In the genomic region with DNA sequence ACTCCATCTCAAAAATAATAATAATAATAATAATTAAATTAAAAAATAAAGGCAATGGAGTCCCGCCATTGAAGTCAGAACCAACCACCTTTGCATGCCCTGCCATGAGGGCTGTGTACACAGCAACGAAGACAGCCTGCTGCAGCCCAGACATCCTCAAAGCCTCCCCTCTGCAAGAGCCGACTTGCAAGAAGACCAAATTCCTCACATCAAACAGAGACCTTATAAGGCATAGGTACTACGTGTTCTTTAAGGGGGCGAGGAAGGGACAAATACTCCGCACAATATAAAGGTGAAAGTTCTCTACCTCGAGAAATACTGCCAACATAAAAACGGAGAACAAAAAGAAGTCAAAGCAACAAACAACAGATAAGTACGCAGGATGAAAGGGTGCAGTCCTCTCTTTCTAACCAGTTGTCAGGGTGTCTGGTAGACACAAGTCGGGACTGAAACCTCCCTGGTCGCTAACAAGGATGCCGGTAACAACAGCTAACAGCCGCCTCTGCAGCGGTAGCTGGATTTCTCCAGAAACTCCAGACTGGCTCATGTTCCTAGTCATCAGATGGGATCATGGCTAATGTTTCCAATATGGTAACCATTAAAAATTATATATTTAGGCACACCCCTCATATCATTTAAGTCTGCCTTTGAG, we compare ENCODE assay signal across 31 cellular contexts. TPM values are rescaled to one million over a fixed set of nuclear protein-coding genes. Genes with fewer than 3 reads are reported as not detected.
DNase-seq lines count a peak whose midpoint lies in the region; ATAC-seq, FAIRE-seq and TF ChIP-seq lines count a peak whose summit lies in the region.
"Had no signal": no experiment of that assay in that cellular context is flagged by ENCODE, and none has a peak within 500 bp of the region (broad histone marks: within the 10 kb centered on the region; RNA-seq: fewer than 3 reads in every experiment).

No MANE protein-coding gene starts in this region.

- POLR2A ChIA-PET in HepG2 (lab: Yijun Ruan, JAX): no interaction called here

- peaks cover 60% of the 10 kb centered on the region for H3K4me1 ChIP-seq in HUES6 (ENCODE audit: control insufficient read depth, insufficient read depth, low read length)
- peaks cover 30% of the 10 kb centered on the region for H3K4me1 ChIP-seq in HepG2 (ENCODE audit: insufficient read depth, low read length)
- H3K4me1 ChIP-seq: BLaER1 had no signal

- 86% methylated on average over 14 of the region's 14 CpGs for WGBS in HepG2 (ENCODE audit: low lambda C conversion rate)

- DNase-seq in mesothelial cell of epicardium (ENCODE audit: low spot score in 2 of 2, unreplicated experiment in 2 of 2): no peak
- no peak for DNase-seq in type B pancreatic cell (ENCODE audit: extremely low spot score, unreplicated experiment)
- no peak for DNase-seq in HepG2 (ENCODE audit: low spot score)
- DNase-seq in NOMO-1 (lab: John Stamatoyannopoulos, UW; ENCODE audit: unreplicated experiment in 2 of 2): no peak
- DNase-seq in natural killer cell: no peak
- DNase-seq: activated CD4-positive, alpha-beta memory T cell treated with anti-CD3 and anti-CD28 coated beads for 36 hours; activated CD4-positive, CD25-positive, alpha-beta regulatory T cell treated with anti-CD3 and anti-CD28 coated beads, Interleukin-2, amount 50 U/mL, for 72 hours; activated naive CD4-positive, alpha-beta T cell treated with Interleukin-2 at 50 U/mL for 16 hours; activated T-cell treated with anti-CD3 and anti-CD28 coated beads, Interleukin-2, amount 50 U/mL, for 72 hours; cerebellar nuclear complex; dermis blood vessel endothelial cell; DMS 273 treated with DMSO at 0.1 percent for 48 hours; endodermal cell; H7; IMR-90; left ventricle myocardium superior; midbrain; MV-4-11; naive thymus-derived CD8-positive, alpha-beta T cell; NCI-H1694; occipital lobe; Peyer's patch; SHP77; stimulated activated naive CD4-positive, alpha-beta T cell; T-helper 17 cell had no signal

- H3K9me3 Mint-ChIP-seq in mesothelial cell of epicardium: no peaks in the 10 kb centered on the region
- H3K9me3 Mint-ChIP-seq in type B pancreatic cell: peaks cover 4% of the 10 kb centered on the region
- H3K9me3 Mint-ChIP-seq in natural killer cell: no peaks in the 10 kb centered on the region
- H3K9me3 Mint-ChIP-seq: activated CD4-positive, alpha-beta memory T cell treated with anti-CD3 and anti-CD28 coated beads for 36 hours; activated T-cell treated with anti-CD3 and anti-CD28 coated beads, Interleukin-2, amount 50 U/mL, for 72 hours; endodermal cell had no signal

- ATAC-seq in esophagus mucosa: peak; percentile 53
- no peak for ATAC-seq in HepG2
- ATAC-seq in GM18511 (IDR thresholded peaks at IDR 0.05; ENCODE audit: unreplicated experiment): no peak
- ATAC-seq in natural killer cell: no peak
- ATAC-seq: activated T-cell treated with anti-CD3 and anti-CD28 coated beads, Interleukin-2, amount 50 U/mL, for 72 hours; left ventricle myocardium superior; naive thymus-derived CD8-positive, alpha-beta T cell; T-helper 17 cell had no signal

- peak overlapping the region; percentile 28 for H3K4me3 Mint-ChIP-seq in mesothelial cell of epicardium
- H3K4me3 Mint-ChIP-seq in type B pancreatic cell: peak overlapping the region; percentile 37
- no peak overlapping the region for H3K4me3 Mint-ChIP-seq in natural killer cell
- H3K4me3 Mint-ChIP-seq: activated CD4-positive, alpha-beta memory T cell treated with anti-CD3 and anti-CD28 coated beads for 36 hours; activated T-cell treated with anti-CD3 and anti-CD28 coated beads, Interleukin-2, amount 50 U/mL, for 72 hours; endodermal cell; naive thymus-derived CD8-positive, alpha-beta T cell; T-helper 17 cell had no signal

- no peaks in the 10 kb centered on the region for H3K36me3 Mint-ChIP-seq in mesothelial cell of epicardium
- peaks cover 31% of the 10 kb centered on the region for H3K36me3 Mint-ChIP-seq in type B pancreatic cell
- no peaks in the 10 kb centered on the region for H3K36me3 Mint-ChIP-seq in natural killer cell
- H3K36me3 Mint-ChIP-seq: activated CD4-positive, alpha-beta memory T cell treated with anti-CD3 and anti-CD28 coated beads for 36 hours; naive thymus-derived CD8-positive, alpha-beta T cell had no signal

- no peak overlapping the region for H3K9ac ChIP-seq in HUES6 (ENCODE audit: low read length)
- H3K9ac ChIP-seq in HepG2 (ENCODE audit: insufficient read depth, low read depth, low read length): no peak overlapping the region
- H3K9ac ChIP-seq: BLaER1 had no signal

- TF ChIP-seq POLR2A in HepG2 (IDR thresholded peaks at IDR 0.05; ENCODE audit: insufficient read depth in 1 of 2, low read depth in 2 of 2, low read length in 2 of 2): no peak

- H3K4me2 ChIP-seq in HepG2 (ENCODE audit: low read depth, low read length): no peak overlapping the region
- H3K4me2 ChIP-seq: BLaER1 had no signal

- H3K9me3 ChIP-seq in HUES6 (ENCODE audit: control insufficient read depth, insufficient read depth, low read depth, low read length) (no peaks in the 10 kb centered on the region), HepG2 (ENCODE audit: low read length) (no peaks in the 10 kb centered on the region)
- H3K9me3 ChIP-seq: BLaER1, Peyer's patch, thoracic aorta had no signal

- CTCF ChIA-PET in HepG2 (lab: Yijun Ruan, JAX; ENCODE audit: low intra/inter-chr PET ratio, low total read pairs): no interaction called here

- H3K27ac Mint-ChIP-seq in mesothelial cell of epicardium (peak overlapping the region; percentile 89), type B pancreatic cell (peak overlapping the region; percentile 74), natural killer cell (no peak overlapping the region)
- H3K27ac Mint-ChIP-seq: activated CD4-positive, alpha-beta memory T cell treated with anti-CD3 and anti-CD28 coated beads for 36 hours; activated T-cell treated with anti-CD3 and anti-CD28 coated beads, Interleukin-2, amount 50 U/mL, for 72 hours; endodermal cell; naive thymus-derived CD8-positive, alpha-beta T cell; T-helper 17 cell had no signal

- intact Hi-C loops in HepG2 (cut with micrococcal nuclease; ENCODE audit: unreplicated experiment) (no loop called here), natural killer cell (cut with micrococcal nuclease) (no loop called here)

- FAIRE-seq in HepG2 (lab: Jason Lieb, UNC): no peak

- H3K4me1 Mint-ChIP-seq in mesothelial cell of epicardium (peaks cover 62% of the 10 kb centered on the region), type B pancreatic cell (ENCODE audit: unreplicated experiment) (peaks cover 57% of the 10 kb centered on the region), natural killer cell (no peaks in the 10 kb centered on the region)
- H3K4me1 Mint-ChIP-seq: naive thymus-derived CD8-positive, alpha-beta T cell; T-helper 17 cell had no signal

- H3K36me3 ChIP-seq in HUES6 (ENCODE audit: control insufficient read depth, insufficient read depth, low read length) (peaks cover 3% of the 10 kb centered on the region; the same call in 1 of the 2 replicates), HepG2 (replicated peaks in 1 of 2; ENCODE audit: control insufficient read depth in 1 of 2, insufficient read depth in 2 of 2, low read length in 2 of 2) (no peaks in the 10 kb centered on the region)
- H3K36me3 ChIP-seq: BLaER1, Peyer's patch, thoracic aorta had no signal

- H3K27me3 ChIP-seq in HUES6 (ENCODE audit: control insufficient read depth, insufficient read depth, low read length) (no peaks in the 10 kb centered on the region), HepG2 (ENCODE audit: control insufficient read depth in 1 of 2, insufficient read depth in 2 of 2, low read length in 2 of 2) (no peaks in the 10 kb centered on the region)
- H3K27me3 ChIP-seq: BLaER1, Peyer's patch had no signal

- TF ChIP-seq RAD21 in HepG2 (CRISPR knock-in tag; IDR thresholded peaks at IDR 0.05): no peak

- in situ Hi-C loops in HepG2 (cut with HindIII; ENCODE audit: extremely low pct_ligation_motif_present, low pct_unique_long_range_greater_than_20kb): no loop called here

- no peak overlapping the region for H2AFZ ChIP-seq in HepG2 (ENCODE audit: low read length)

- TF ChIP-seq EP300 in HepG2 (IDR thresholded peaks at IDR 0.05; ENCODE audit: low read depth in 2 of 2, low read length in 2 of 2) (no peak), HepG2 (CRISPR knock-in tag; IDR thresholded peaks at IDR 0.05; ENCODE audit: borderline replicate concordance) (no peak)

- H3K27me3 Mint-ChIP-seq in mesothelial cell of epicardium (ENCODE audit: low read depth): no peaks in the 10 kb centered on the region
- H3K27me3 Mint-ChIP-seq in type B pancreatic cell: no peaks in the 10 kb centered on the region
- H3K27me3 Mint-ChIP-seq in natural killer cell (ENCODE audit: low read depth in 2 of 2): peaks cover 0 to 5% of the 10 kb centered on the region in 2 donors
- H3K27me3 Mint-ChIP-seq: activated CD4-positive, alpha-beta memory T cell treated with anti-CD3 and anti-CD28 coated beads for 36 hours had no signal

- 0 out of 2 replicates have a peak overlapping the region, but pooled peaks have one; percentile 3 for H3K4me3 ChIP-seq in HUES6 (ENCODE audit: low read depth, low read length)
- H3K4me3 ChIP-seq in HepG2 (replicated peaks in 1 of 3; ENCODE audit: insufficient read depth in 1 of 3, low read depth in 2 of 3, low read length in 3 of 3): no peak overlapping the region
- H3K4me3 ChIP-seq: BLaER1, Peyer's patch, thoracic aorta had no signal

- H3K27ac ChIP-seq in HUES6 (ENCODE audit: low read depth, low read length): peak overlapping the region; percentile 1; the same call in 1 of the 2 replicates
- no peak overlapping the region for H3K27ac ChIP-seq in HepG2 (ENCODE audit: extremely low read length, insufficient read depth, low read length)
- H3K27ac ChIP-seq: BLaER1, Peyer's patch, thoracic aorta had no signal

- no peaks in the 10 kb centered on the region for H4K20me1 ChIP-seq in HepG2 (ENCODE audit: insufficient read depth, low read length)
- H4K20me1 ChIP-seq: BLaER1 had no signal

- no TSS peak for BruUV-seq in HepG2 (replicated peaks; lab: Mats Ljungman, UMichigan)

- no peak for TF ChIP-seq CTCF in mesothelial cell of epicardium (IDR thresholded peaks at IDR 0.05; ENCODE audit: unreplicated experiment)
- no peak for TF ChIP-seq CTCF in type B pancreatic cell (conservative IDR thresholded peaks at IDR 0.05)
- TF ChIP-seq CTCF in HepG2 (CRISPR knock-in tag; IDR thresholded peaks at IDR 0.05): no peak
- TF ChIP-seq CTCF in natural killer cell (IDR thresholded peaks at IDR 0.05): no peak

- no peaks in the 10 kb centered on the region for H3K79me2 ChIP-seq in HepG2 (ENCODE audit: insufficient read depth, low read length)

RNA-seq across cellular contexts. Expression of a gene that starts 23.6 kb away (rescaled TPM):
- 27.4 TPM for total RNA-seq in esophagus mucosa
- 78.0 to 88.3 TPM (median 83.2 TPM) in 3 replicates for total RNA-seq in mesothelial cell of epicardium
- total RNA-seq in type B pancreatic cell (ENCODE audit: low replicate concordance): 68.8 and 173 TPM in 2 replicates
- 1.4 and 2.6 TPM in 2 replicates for total RNA-seq in HepG2 (2016; rRNA removed; fragmentation: Illumina TruSeq; extraction: Trizol)
- total RNA-seq in HepG2 (2016; cell fraction: cytosol; rRNA removed; fragmentation: Illumina TruSeq; extraction: Trizol; ENCODE audit: low read depth): 1.8 and 2.8 TPM in 2 replicates
- total RNA-seq in HepG2 (2016; cell fraction: insoluble cytoplasmic fraction; rRNA removed; fragmentation: Illumina TruSeq; extraction: Trizol): 1.8 and 2.2 TPM in 2 replicates
- total RNA-seq in HepG2 (2016; cell fraction: membrane; rRNA removed; fragmentation: Illumina TruSeq; extraction: Trizol): 1.2 and 1.7 TPM in 2 replicates
- total RNA-seq in HepG2 (2016; cell fraction: nucleus; rRNA removed; fragmentation: Illumina TruSeq; extraction: Trizol): 3.3 and 4.2 TPM in 2 replicates
- 1.2 and 1.6 TPM in 2 replicates for polyA plus RNA-seq in HepG2 (2011; rRNA removed)
- 0.82 and 1.0 TPM in 2 replicates for polyA plus RNA-seq in HepG2 (2011; cell fraction: cytosol; rRNA removed)
- polyA plus RNA-seq in HepG2 (2011; cell fraction: nucleus; rRNA removed): 2.9 and 4.4 TPM in 2 replicates
- 0.41 and 1.3 TPM in 2 replicates for polyA plus RNA-seq in HepG2 (2012)
- polyA plus RNA-seq in HepG2 (2016; cell fraction: cytosol; fragmentation: Illumina TruSeq; extraction: Trizol; ENCODE audit: low read depth): 0.15 and 0.22 TPM in 2 replicates
- 1.6 and 1.9 TPM in 2 replicates for polyA plus RNA-seq in HepG2 (2016; cell fraction: insoluble cytoplasmic fraction; fragmentation: Illumina TruSeq; extraction: Trizol; ENCODE audit: low read depth)
- 0.44 and 0.58 TPM in 2 replicates for polyA plus RNA-seq in HepG2 (2016; cell fraction: membrane; fragmentation: Illumina TruSeq; extraction: Trizol; ENCODE audit: low read depth)
- polyA plus RNA-seq in HepG2 (2016; cell fraction: nucleus; fragmentation: Illumina TruSeq; extraction: Trizol; ENCODE audit: insufficient read depth, low read depth): 9.1 and 11.3 TPM in 2 replicates
- 0.12 and 1.0 TPM in 2 replicates for polyA minus RNA-seq in HepG2 (2011; rRNA and poly(A)+ RNA removed; ENCODE audit: low replicate concordance)
- 0.70 and 0.89 TPM in 2 replicates for polyA minus RNA-seq in HepG2 (2011; cell fraction: cytosol; rRNA and poly(A)+ RNA removed)
- polyA minus RNA-seq in HepG2 (2011; cell fraction: nucleus; rRNA and poly(A)+ RNA removed): 1.7 and 2.3 TPM in 2 replicates
- 1 to 10 TPM in 1 of 3 donors, under 1 TPM in 1, not detected in 1; 0.72 to 5.6 TPM for total RNA-seq in natural killer cell
- total RNA-seq: activated T-cell treated with anti-CD3 and anti-CD28 coated beads, Interleukin-2, amount 50 U/mL, for 72 hours; IMR-90; LHCN-M2; naive thymus-derived CD8-positive, alpha-beta T cell had no signal
- polyA plus RNA-seq: IMR-90 had no signal

Comparison
In these comparisons a context has a peak if more than half of its experiments do, and no peak if none do; other contexts are left out.
1. H3K27ac Mint-ChIP-seq: peak in mesothelial cell of epicardium (single experiment) and type B pancreatic cell (single experiment); none in natural killer cell (0 of 2).